In genomic region chrX:538311-538710, GRCh38 we compare ENCODE assay signal across 14 cellular contexts.
"Had no signal": no experiment of that assay in that cellular context is flagged by ENCODE, and none has a peak within 500 bp of the region (broad histone marks: within the 10 kb centered on the region; RNA-seq: fewer than 3 reads in every experiment).

No MANE protein-coding gene starts in this region.

- ATAC-seq: activated CD8-positive, alpha-beta T cell treated with anti-CD3 and anti-CD28 coated beads, Interleukin-2, amount 10 ng/mL, durations not matched to agents 7 days and 5 days; activated naive CD4-positive, alpha-beta T cell treated with anti-CD3 and anti-CD28 coated beads, Interleukin-2, amount 50 U/mL, for 72 hours; esophagus mucosa had no signal

- DNase-seq: activated B cell treated with CpG ODN at 0.5 μM for 24 hours; activated CD4-positive, alpha-beta T cell treated with anti-CD3 and anti-CD28 coated beads, Interleukin-2, amount 10 ng/mL, durations not matched to agents 24 days and 14 days; activated CD8-positive, alpha-beta memory T cell treated with anti-CD3 and anti-CD28 coated beads, Interleukin-2, amount 50 U/mL, for 4 hours; activated CD8-positive, alpha-beta T cell treated with anti-CD3 and anti-CD28 coated beads, Interleukin-2, amount 10 ng/mL, durations not matched to agents 7 days and 5 days; activated effector memory CD4-positive, alpha-beta T cell treated with anti-CD3 and anti-CD28 coated beads, Interleukin-2, amount 50 U/mL, for 16 hours; activated T-cell treated with anti-CD3 and anti-CD28 coated beads, Interleukin-2, amount 50 U/mL, for 48 hours; caudate nucleus; hippocampal formation; stimulated activated CD4-positive, alpha-beta T cell treated with anti-CD3 and anti-CD28 coated beads, Interleukin-4, amount 100 ng/mL, for 1 hour; stimulated activated naive CD4-positive, alpha-beta T cell; tibial artery had no signal

- H3K27me3 ChIP-seq: right atrium auricular region, tibial artery had no signal

- H3K4me3 ChIP-seq: right atrium auricular region, tibial artery had no signal

- H3K27ac ChIP-seq: right atrium auricular region, tibial artery had no signal

- H3K9me3 ChIP-seq: tibial artery had no signal

- H3K4me1 ChIP-seq: right atrium auricular region, tibial artery had no signal

- H3K36me3 ChIP-seq: right atrium auricular region, tibial artery had no signal
